8 cellular contexts compared by ENCODE assay signal in the genomic region with DNA sequence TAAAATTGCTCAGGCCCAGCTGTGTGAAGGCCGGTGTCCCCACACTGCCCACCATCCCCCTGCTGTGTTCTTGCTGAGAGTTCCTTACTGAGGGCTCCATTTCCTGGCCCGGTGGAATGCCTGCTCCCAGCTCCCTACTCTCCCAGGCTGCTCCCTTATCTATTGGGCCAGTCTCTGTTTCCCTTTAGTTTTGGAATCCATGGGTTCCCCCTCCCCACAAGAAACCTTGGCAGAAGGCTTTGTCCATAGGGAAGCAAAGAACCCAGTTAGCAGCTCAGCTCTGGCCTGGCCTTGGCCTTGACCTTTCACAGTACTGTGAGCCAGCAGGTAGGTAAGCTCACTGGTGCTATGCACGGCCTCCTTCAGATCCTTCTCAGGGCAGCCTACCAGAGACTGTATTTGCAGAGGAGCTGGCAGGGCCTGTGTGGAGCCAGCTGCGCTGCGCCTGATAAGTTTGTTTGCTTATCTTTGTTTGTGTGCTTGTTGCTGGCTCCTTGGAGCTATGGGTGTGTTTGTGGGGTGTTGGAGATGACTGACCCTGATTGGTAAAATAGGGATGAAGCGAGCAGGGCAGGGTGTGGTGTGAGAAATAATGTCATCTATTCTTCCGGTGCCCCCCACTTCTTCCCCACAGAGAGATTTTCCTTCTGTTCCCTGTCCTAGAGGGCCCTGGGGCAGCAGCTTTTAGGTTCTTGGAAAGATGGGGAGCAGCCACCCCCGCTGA. TPM values are rescaled to one million over a fixed set of nuclear protein-coding genes. Genes with fewer than 3 reads are reported as not detected.
DNase-seq lines count a peak whose midpoint lies in the region; ATAC-seq and TF ChIP-seq lines count a peak whose summit lies in the region.

No MANE protein-coding gene starts in this region.

- peak overlapping the region; percentile 60 for H3K27ac ChIP-seq in HUES48 (ENCODE audit: low read depth, low read length)
- peak overlapping the region; percentile 51 to 54 for H3K27ac ChIP-seq in SK-N-SH (ENCODE audit: low read depth in 2 of 2, low read length in 1 of 2)

- peaks cover 37% of the 10 kb centered on the region for H3K4me1 Mint-ChIP-seq in progenitor cell of endocrine pancreas (ENCODE audit: low read depth)

- no peaks in the 10 kb centered on the region for H3K9me2 ChIP-seq in SK-N-SH

- H3K9ac ChIP-seq in HUES48 (ENCODE audit: low read depth, low read length) (no peak overlapping the region), SK-N-SH (no peak overlapping the region)

- H3K4me2 ChIP-seq in SK-N-SH, result peak overlapping the region; percentile 34

- peaks cover 95% of the 10 kb centered on the region for H3K79me2 ChIP-seq in SK-N-SH (ENCODE audit: insufficient read depth)

- TF ChIP-seq CTCF in SK-N-SH (IDR thresholded peaks at IDR 0.05), result no peak
- no peak for TF ChIP-seq CTCF in fibroblast of the aortic adventitia (IDR thresholded peaks at IDR 0.05; ENCODE audit: insufficient read depth, low read length)
- no peak for TF ChIP-seq CTCF in progenitor cell of endocrine pancreas (IDR thresholded peaks at IDR 0.05; ENCODE audit: unreplicated experiment)

- H4K20me1 ChIP-seq in SK-N-SH (ENCODE audit: insufficient read depth), result peaks cover 57% of the 10 kb centered on the region

- H3F3A ChIP-seq in SK-N-SH (replicated peaks; ENCODE audit: insufficient read depth), result peaks cover 27% of the 10 kb centered on the region

- H3K27me3 Mint-ChIP-seq in progenitor cell of endocrine pancreas, result no peaks in the 10 kb centered on the region

- 0 out of 2 replicates have a peak, but pooled peaks cover 5% of the 10 kb centered on the region for H3K4me1 ChIP-seq in HUES48 (ENCODE audit: control insufficient read depth, insufficient read depth, low read length)
- peaks cover 25 to 39% of the 10 kb centered on the region in 2 experiments for H3K4me1 ChIP-seq in SK-N-SH (ENCODE audit: control insufficient read depth in 1 of 2, insufficient read depth in 2 of 2, low read depth in 1 of 2, low read length in 1 of 2)

- TF ChIP-seq RAD21 in SK-N-SH (IDR thresholded peaks at IDR 0.05; ENCODE audit: low read length), result no peak

- H3K4me3 ChIP-seq in HUES48 (ENCODE audit: low read depth, low read length) (no peak overlapping the region), SK-N-SH (ENCODE audit: low read depth in 2 of 2, low read length in 1 of 2) (no peak overlapping the region), fibroblast of the aortic adventitia (ENCODE audit: low read depth, low read length) (no peak overlapping the region)

- H3K27ac Mint-ChIP-seq in progenitor cell of endocrine pancreas, result peak overlapping the region; percentile 99

- H3K27me3 ChIP-seq in HUES48 (ENCODE audit: control insufficient read depth, insufficient read depth, low read length) (no peaks in the 10 kb centered on the region), SK-N-SH (ENCODE audit: insufficient read depth) (no peaks in the 10 kb centered on the region)

- peaks cover 1% of the 10 kb centered on the region for H3K36me3 Mint-ChIP-seq in progenitor cell of endocrine pancreas (ENCODE audit: insufficient read depth)

- WGBS in SK-N-SH (ENCODE audit: low lambda C conversion rate), result 77% methylated on average over 8 of the region's 8 CpGs

- peak; percentile 66 for DNase-seq in SK-N-SH
- peak; percentile 82 for DNase-seq in fibroblast of the aortic adventitia (ENCODE audit: low read depth)
- DNase-seq in progenitor cell of endocrine pancreas (ENCODE audit: low spot score, unreplicated experiment), result peak; percentile 51
- no peak for DNase-seq in epidermal melanocyte (ENCODE audit: insufficient read length, low spot score)
- no peak for DNase-seq in HCEC 1CT

- no peaks in the 10 kb centered on the region for H3K36me3 ChIP-seq in HUES48 (ENCODE audit: control insufficient read depth, insufficient read depth, low read length)
- H3K36me3 ChIP-seq in SK-N-SH (replicated peaks in 1 of 2; ENCODE audit: control insufficient read depth in 1 of 2, insufficient read depth in 2 of 2, low read length in 1 of 2), result no peaks in the 10 kb centered on the region

- no peak overlapping the region for H2AFZ ChIP-seq in SK-N-SH (ENCODE audit: low read depth)

- ATAC-seq in HG03175 (IDR thresholded peaks at IDR 0.05; ENCODE audit: unreplicated experiment) (no peak), GM18858 (IDR thresholded peaks at IDR 0.05; ENCODE audit: unreplicated experiment) (no peak)

- CTCF ChIA-PET in SK-N-SH (lab: Yijun Ruan, JAX), result interaction anchor here (0.5 to 3.0 kb wide), 8 partner anchors 11 to 304 kb away, joined by 3 to 20 read pairs (median 6); partner anchors contain the start of gene RHOF

- H3K9me3 Mint-ChIP-seq in progenitor cell of endocrine pancreas (ENCODE audit: low read depth), result peaks cover 3% of the 10 kb centered on the region

- H3K9me3 ChIP-seq in HUES48 (ENCODE audit: control insufficient read depth, insufficient read depth, low read length), result no peaks in the 10 kb centered on the region
- H3K9me3 ChIP-seq in SK-N-SH, result no peaks in the 10 kb centered on the region

- TF ChIP-seq EP300 in SK-N-SH (IDR thresholded peaks at IDR 0.05; ENCODE audit: borderline replicate concordance in 1 of 2, low read depth in 1 of 2, low read length in 1 of 2), result peak in 1 of 2 experiments; percentile 29; a peak in 1 of 4 replicates

- POLR2A ChIA-PET in SK-N-SH (lab: Yijun Ruan, JAX), result interaction anchor here (1.6 to 2.2 kb wide), 2 partner anchors 16 to 20 kb away, joined by 4 to 8 read pairs; partner anchors contain the start of gene MLXIP

- H3K4me3 Mint-ChIP-seq in progenitor cell of endocrine pancreas (ENCODE audit: low read depth), result peak overlapping the region; percentile 62

TF ChIP-seq in SK-N-SH, 30 proteins besides CTCF, POLR2A, EP300 and RAD21:
- TF ChIP-seq GATA2 (CRISPR knock-in tag; IDR thresholded peaks at IDR 0.05) (peak; percentile 77), YY1 (IDR thresholded peaks at IDR 0.05; ENCODE audit: low read depth) (no peak), FOXJ3 (CRISPR knock-in tag; IDR thresholded peaks at IDR 0.05) (peak; percentile 63; the same call in 1 of the 2 replicates), MXI1 (IDR thresholded peaks at IDR 0.05; ENCODE audit: low read depth, low read length) (no peak)
TF ChIP-seq in SK-N-SH: peak in this region for 2.

RNA-seq across cellular contexts. Expression of gene MLXIP, which starts 19.2 kb away (rescaled TPM):
- polyA plus RNA-seq in SK-N-SH (2012; rRNA removed), result 6.8 and 11.0 TPM in 2 replicates
- polyA plus RNA-seq in SK-N-SH (2012; cell fraction: cytosol; rRNA removed), result 6.8 and 9.2 TPM in 2 replicates
- polyA plus RNA-seq in SK-N-SH (2012; cell fraction: nucleus; rRNA removed), result 42.6 and 43.4 TPM in 2 replicates
- 8.3 and 15.4 TPM in 2 replicates for total RNA-seq in fibroblast of the aortic adventitia (ENCODE audit: low replicate concordance)
- total RNA-seq in progenitor cell of endocrine pancreas, result 48.6 and 48.7 TPM in 2 replicates

Comparison
In these comparisons a context has a peak if more than half of its experiments do, and no peak if none do; other contexts are left out.
1. DNase-seq: peak in SK-N-SH (single experiment), fibroblast of the aortic adventitia (single experiment) and progenitor cell of endocrine pancreas (single experiment); none in epidermal melanocyte (single experiment) and HCEC 1CT (single experiment).